ENCODE assay signal across 8 cellular contexts in the genomic region with DNA sequence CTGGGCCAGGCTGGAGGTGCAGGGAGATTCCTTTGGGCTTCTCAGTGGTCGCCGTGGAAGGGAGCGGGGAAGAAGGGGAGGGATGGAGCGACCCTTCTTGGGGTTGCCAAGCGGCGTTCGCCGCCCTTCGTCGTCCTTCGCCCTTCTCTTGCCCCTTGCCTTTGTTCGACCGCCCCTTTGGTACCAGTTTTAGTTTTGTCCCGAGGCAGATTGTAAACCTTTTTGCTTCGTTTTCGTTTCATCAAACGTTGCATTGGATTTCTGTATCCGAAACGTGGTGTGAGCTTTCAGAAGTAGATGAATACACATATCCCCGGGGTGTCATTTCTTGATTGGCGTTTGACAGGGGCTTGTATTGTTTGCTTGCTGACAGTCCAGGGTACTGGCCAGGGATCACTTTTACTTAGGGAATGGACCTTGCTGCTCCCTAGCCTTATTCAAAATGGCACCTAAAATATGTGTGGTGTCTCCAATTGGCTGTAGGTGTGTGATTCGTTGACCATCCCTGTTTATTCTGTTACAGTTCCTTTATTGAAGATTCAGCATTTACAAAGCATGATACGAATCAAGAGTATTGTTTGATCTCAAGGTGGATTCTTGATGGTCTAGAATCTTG. TPM values are rescaled to one million over a fixed set of nuclear protein-coding genes. Genes with fewer than 3 reads are reported as not detected.
DNase-seq lines count a peak whose midpoint lies in the region; ATAC-seq and TF ChIP-seq lines count a peak whose summit lies in the region.

No MANE protein-coding gene starts in this region.

- H3K4me3 Mint-ChIP-seq in activated CD4-positive, alpha-beta memory T cell treated with anti-CD3 and anti-CD28 coated beads for 36 hours = peak overlapping the region; percentile 86

- peaks cover 14% of the 10 kb centered on the region for H3K36me3 Mint-ChIP-seq in activated CD4-positive, alpha-beta memory T cell treated with anti-CD3 and anti-CD28 coated beads for 36 hours

- H3K4me3 ChIP-seq in HL-60 (replicated peaks; ENCODE audit: insufficient read depth, low read length) = peak overlapping the region; percentile 76

- ATAC-seq in GM21737 (IDR thresholded peaks at IDR 0.05; ENCODE audit: unreplicated experiment) (no peak), GM21360 (IDR thresholded peaks at IDR 0.05; ENCODE audit: unreplicated experiment) (no peak), GM21447 (IDR thresholded peaks at IDR 0.05; ENCODE audit: unreplicated experiment) (no peak)

- DNase-seq in ELR (ENCODE audit: low read depth) = peak; percentile 46
- peak in 1 of 2 experiments; percentile 14 for DNase-seq in HL-60 (ENCODE audit: low read depth in 1 of 2, low spot score in 1 of 2)
- DNase-seq in activated CD4-positive, alpha-beta memory T cell treated with anti-CD3 and anti-CD28 coated beads for 36 hours = no peak
- peak; percentile 2 for DNase-seq in germinal center (ENCODE audit: low spot score)
- peak; percentile 17 for DNase-seq in renal cortical epithelial cell (ENCODE audit: low read depth)

- no peaks in the 10 kb centered on the region for H3K27me3 Mint-ChIP-seq in activated CD4-positive, alpha-beta memory T cell treated with anti-CD3 and anti-CD28 coated beads for 36 hours

- CTCF ChIA-PET in activated CD4-positive, alpha-beta memory T cell treated with anti-CD3 and anti-CD28 coated beads for 36 hours (lab: Charles Lee) = interaction anchor here (0.7 kb wide), 1 partner anchor 347 kb away, joined by 3 read pairs; no protein-coding TSS in a partner anchor

- H3K9me3 Mint-ChIP-seq in activated CD4-positive, alpha-beta memory T cell treated with anti-CD3 and anti-CD28 coated beads for 36 hours = no peaks in the 10 kb centered on the region

- TF ChIP-seq CTCF in HL-60 (IDR thresholded peaks at IDR 0.05; ENCODE audit: insufficient read depth, low read length) = no peak

- H3K27me3 ChIP-seq in HL-60 (ENCODE audit: insufficient read depth, poor library complexity, severe bottlenecking) = no peaks in the 10 kb centered on the region

- intact Hi-C loops in activated CD4-positive, alpha-beta memory T cell treated with anti-CD3 and anti-CD28 coated beads for 36 hours (cut with micrococcal nuclease) = loop anchor here (2.0 to 5.0 kb wide), 2 partner anchors 48 to 653 kb away; a partner anchor contains a TSS

- peak overlapping the region; percentile 93 for H3K27ac Mint-ChIP-seq in activated CD4-positive, alpha-beta memory T cell treated with anti-CD3 and anti-CD28 coated beads for 36 hours

- POLR2A ChIA-PET in activated CD4-positive, alpha-beta memory T cell treated with anti-CD3 and anti-CD28 coated beads for 36 hours (lab: Charles Lee) = interaction anchor here (3.1 kb wide), 1 partner anchor 109 kb away, joined by 18 read pairs; a partner anchor contains a TSS

- H3K27ac ChIP-seq in HL-60 (replicated peaks) = peak overlapping the region; percentile 74

- H3K4me1 Mint-ChIP-seq in activated CD4-positive, alpha-beta memory T cell treated with anti-CD3 and anti-CD28 coated beads for 36 hours (ENCODE audit: low read depth) = peaks cover 30% of the 10 kb centered on the region

RNA-seq across cellular contexts. Expression of a gene that starts 0.8 kb away (rescaled TPM):
- 10 to 100 TPM; 88.2 to 90.8 TPM for total RNA-seq in activated CD4-positive, alpha-beta memory T cell treated with anti-CD3 and anti-CD28 coated beads for 36 hours
- total RNA-seq in renal cortical epithelial cell = 39.8 and 117 TPM in 2 replicates
